Comparison of ENCODE assay signal across 8 cellular contexts in genomic region chr3:186277268-186277909, GRCh38.
DNase-seq lines count a peak whose midpoint lies in the region; ATAC-seq, FAIRE-seq and TF ChIP-seq lines count a peak whose summit lies in the region.

No MANE protein-coding gene starts in this region.

- H4K20me1 ChIP-seq in GM12878 (ENCODE audit: control insufficient read depth, insufficient read depth): no peaks in the 10 kb centered on the region

- SMC1A ChIA-PET in GM12878 (lab: Charles Lee; ENCODE audit: uncharacterized antibody, unreplicated experiment): interaction anchor here (1.0 to 1.2 kb wide), 2 partner anchors 17 to 282 kb away, joined by 3 to 4 read pairs; no protein-coding TSS in a partner anchor

- WGBS in GM12878 (ENCODE audit: insufficient coverage, insufficient replicate concordance, low lambda C conversion rate, missing lambda C conversion rate): 44% methylated on average over 10 of the region's 10 CpGs

- H3K79me2 ChIP-seq in GM12878 (ENCODE audit: control insufficient read depth, insufficient read depth, low read length): no peaks in the 10 kb centered on the region

- H3K9me3 ChIP-seq in GM12878 (replicated peaks; ENCODE audit: control insufficient read depth, insufficient read depth, low read length): no peaks in the 10 kb centered on the region

- in situ Hi-C loops in GM12878 (cut with MboI): no loop called here

- no peak overlapping the region for H2AFZ ChIP-seq in GM12878 (ENCODE audit: control insufficient read depth, low read depth, low read length)

- CTCF ChIA-PET in HEK293T (lab: Yijun Ruan, JAX): interaction anchor here (0.6 to 1.2 kb wide), 3 partner anchors 12 to 295 kb away, joined by 3 to 6 read pairs (median 4); no protein-coding TSS in a partner anchor
- CTCF ChIA-PET in GM12878 (lab: Yijun Ruan, JAX): interaction anchor here (1.0 to 3.5 kb wide), 6 partner anchors 16 to 290 kb away, joined by 3 to 14 read pairs (median 4); no protein-coding TSS in a partner anchor

- no peak for TF ChIP-seq RAD21 in GM12878 (IDR thresholded peaks at IDR 0.05; ENCODE audit: insufficient read depth, low read depth, low read length)

- H3K27me3 ChIP-seq in GM12878 (replicated peaks in 1 of 2; ENCODE audit: control insufficient read depth in 2 of 2, insufficient read depth in 2 of 2, low read length in 1 of 2): peaks cover 0 to 3% of the 10 kb centered on the region in 2 experiments; a peak in 2 of 4 replicates

- peak; percentile 49 for DNase-seq in A172 (ENCODE audit: low spot score)
- DNase-seq in HEK293T (ENCODE audit: extremely low spot score): peak; percentile 25
- no peak for DNase-seq in GM12878 (ENCODE audit: low read depth, low spot score)
- DNase-seq in kidney glomerular epithelial cell (lab: John Stamatoyannopoulos, UW): peak; percentile 63
- no peak for DNase-seq in activated T-cell treated with anti-CD3 and anti-CD28 coated beads, Interleukin-2, amount 50 U/mL, for 48 hours
- no peak for DNase-seq in islet precursor cell

- TF ChIP-seq EP300 in GM12878 (IDR thresholded peaks at IDR 0.05; ENCODE audit: borderline replicate concordance in 1 of 2, control insufficient read depth in 1 of 2, low read depth in 2 of 2, low read length in 2 of 2): no peak

- no peaks in the 10 kb centered on the region; the same call in 1 of the 2 replicates for H3K4me1 ChIP-seq in GM12878 (ENCODE audit: control insufficient read depth, insufficient read depth, low read length)

- no TSS peak for BruUV-seq in GM12878 (replicated peaks; lab: Mats Ljungman, UMichigan)

- H3K4me3 ChIP-seq in GM12878: no peak overlapping the region

- no peak for TF ChIP-seq CTCF in GM12878 (IDR thresholded peaks at IDR 0.05 in 2 of 3, conservative IDR thresholded peaks at IDR 0.05 in 1 of 3; ENCODE audit: control insufficient read depth in 2 of 3, extremely low read depth in 1 of 3, insufficient read depth in 1 of 3, low read depth in 3 of 3, low read length in 3 of 3)

- no peak overlapping the region for H3K9ac ChIP-seq in GM12878 (ENCODE audit: control insufficient read depth, insufficient read depth, low read length)

- H3K4me2 ChIP-seq in GM12878 (ENCODE audit: control insufficient read depth, insufficient read depth): no peak overlapping the region

- FAIRE-seq in GM12878 (lab: Jason Lieb, UNC): no peak

- RAD21 ChIA-PET in GM12878 (lab: Charles Lee; ENCODE audit: unreplicated experiment): interaction anchor here (0.8 kb wide), 1 partner anchor 263 kb away, joined by 3 read pairs; no protein-coding TSS in a partner anchor

- no peak overlapping the region for H3K27ac ChIP-seq in GM12878 (ENCODE audit: control insufficient read depth, insufficient read depth)

- POLR2A ChIA-PET in HEK293T (lab: Yijun Ruan, JAX): no interaction called here
- POLR2A ChIA-PET in GM12878 (lab: Charles Lee): no interaction called here

- intact Hi-C loops in GM12878 (cut with micrococcal nuclease; ENCODE audit: unreplicated experiment): no loop called here

- TF ChIP-seq POLR2A in GM12878 (IDR thresholded peaks at IDR 0.05; ENCODE audit: low read depth, low read length): no peak

- ATAC-seq in GM12878 (no peak), HG02610 (IDR thresholded peaks at IDR 0.05; ENCODE audit: unreplicated experiment) (no peak), HG02870 (IDR thresholded peaks at IDR 0.05; ENCODE audit: unreplicated experiment) (no peak)

- H3K36me3 ChIP-seq in GM12878 (ENCODE audit: control insufficient read depth in 2 of 2, insufficient read depth in 2 of 2, low read length in 1 of 2): no peaks in the 10 kb centered on the region

TF ChIP-seq in HEK293T, 16 proteins besides CTCF, POLR2A, EP300 and RAD21:
- TF ChIP-seq LEF1 (IDR thresholded peaks at IDR 0.05; ENCODE audit: borderline replicate concordance): no peak
- TF ChIP-seq ARNT (IDR thresholded peaks at IDR 0.05): no peak
- no peak for TF ChIP-seq ELF4 (IDR thresholded peaks at IDR 0.05)
- TF ChIP-seq FOXK2 (IDR thresholded peaks at IDR 0.05): no peak
- TF ChIP-seq SUZ12 (IDR thresholded peaks at IDR 0.05): no peak
- no peak for TF ChIP-seq HDGF (IDR thresholded peaks at IDR 0.05; ENCODE audit: borderline replicate concordance)
- no peak for TF ChIP-seq ZNF384 (IDR thresholded peaks at IDR 0.05)
- TF ChIP-seq SP1 (IDR thresholded peaks at IDR 0.05): no peak
- TF ChIP-seq NFRKB (IDR thresholded peaks at IDR 0.05): no peak
- TF ChIP-seq TARDBP (IDR thresholded peaks at IDR 0.05): no peak
- TF ChIP-seq L3MBTL2 (conservative IDR thresholded peaks at IDR 0.05): no peak
- TF ChIP-seq CTBP1 (IDR thresholded peaks at IDR 0.05; ENCODE audit: borderline replicate concordance): no peak
- TF ChIP-seq PKNOX1 (IDR thresholded peaks at IDR 0.05): no peak

TF ChIP-seq in GM12878, 131 proteins besides CTCF, POLR2A, EP300 and RAD21:
- TF ChIP-seq PAX5 (IDR thresholded peaks at IDR 0.05; ENCODE audit: borderline replicate concordance, low read depth, low read length) (0 out of 2 replicates have a peak, but pooled peaks have one; percentile 13), HDGF (IDR thresholded peaks at IDR 0.05) (no peak)

Comparison
In these comparisons a context has a peak if more than half of its experiments do, and no peak if none do; other contexts are left out.
1. DNase-seq: peak in A172 (single experiment), HEK293T (single experiment) and kidney glomerular epithelial cell (single experiment); none in GM12878 (single experiment), activated T-cell treated with anti-CD3 and anti-CD28 coated beads, Interleukin-2, amount 50 U/mL, for 48 hours (0 of 2) and islet precursor cell (single experiment).